1 cellular context compared by ENCODE assay signal in the genomic region with DNA sequence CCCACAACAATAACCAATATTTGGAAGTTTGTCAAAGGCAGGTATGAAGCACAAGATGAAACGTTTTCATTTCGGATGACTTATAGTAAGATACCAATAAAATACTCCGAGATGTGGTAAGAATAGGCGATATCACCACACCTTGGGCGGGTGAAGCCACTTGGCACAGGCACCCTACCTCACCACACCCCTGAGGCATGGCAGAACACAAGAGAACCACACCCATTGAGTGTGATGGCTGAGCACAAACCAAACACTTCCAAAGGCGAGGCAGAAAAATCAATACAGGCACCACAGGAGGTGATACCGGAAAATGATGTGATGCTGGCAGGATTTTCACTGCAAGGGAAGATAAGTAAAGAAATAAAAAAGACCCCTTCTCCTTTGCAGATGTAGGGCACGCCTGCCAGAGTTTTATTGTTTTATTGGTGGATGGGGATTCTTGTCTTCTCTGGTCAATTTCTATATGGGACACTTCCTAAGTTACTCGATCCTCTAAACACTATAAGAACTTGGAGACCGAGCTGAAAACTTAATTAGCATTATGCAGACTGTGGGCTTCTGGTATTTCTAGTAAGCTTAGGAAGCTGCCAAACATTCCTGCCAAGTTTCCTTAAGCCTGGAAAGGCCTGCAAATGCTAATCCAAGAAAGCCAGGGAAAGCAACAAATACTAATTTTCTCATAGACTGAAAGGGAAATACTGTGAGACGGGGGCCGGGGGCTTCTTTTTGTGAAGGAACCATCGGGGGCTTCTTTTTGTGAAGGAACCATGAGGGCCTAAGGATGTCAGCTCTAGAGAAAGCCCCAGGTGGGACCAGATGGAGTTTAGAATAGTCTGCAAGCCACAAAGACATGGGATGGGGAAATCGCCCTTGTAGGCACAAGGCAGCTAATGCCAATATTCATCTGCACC.
TF ChIP-seq lines count a peak whose summit lies in the region.

No MANE protein-coding gene starts in this region.

TF ChIP-seq in HCT116, 20 proteins besides CTCF, POLR2A, EP300 and RAD21 (continued from another document):
- TF ChIP-seq, protein P1, sequence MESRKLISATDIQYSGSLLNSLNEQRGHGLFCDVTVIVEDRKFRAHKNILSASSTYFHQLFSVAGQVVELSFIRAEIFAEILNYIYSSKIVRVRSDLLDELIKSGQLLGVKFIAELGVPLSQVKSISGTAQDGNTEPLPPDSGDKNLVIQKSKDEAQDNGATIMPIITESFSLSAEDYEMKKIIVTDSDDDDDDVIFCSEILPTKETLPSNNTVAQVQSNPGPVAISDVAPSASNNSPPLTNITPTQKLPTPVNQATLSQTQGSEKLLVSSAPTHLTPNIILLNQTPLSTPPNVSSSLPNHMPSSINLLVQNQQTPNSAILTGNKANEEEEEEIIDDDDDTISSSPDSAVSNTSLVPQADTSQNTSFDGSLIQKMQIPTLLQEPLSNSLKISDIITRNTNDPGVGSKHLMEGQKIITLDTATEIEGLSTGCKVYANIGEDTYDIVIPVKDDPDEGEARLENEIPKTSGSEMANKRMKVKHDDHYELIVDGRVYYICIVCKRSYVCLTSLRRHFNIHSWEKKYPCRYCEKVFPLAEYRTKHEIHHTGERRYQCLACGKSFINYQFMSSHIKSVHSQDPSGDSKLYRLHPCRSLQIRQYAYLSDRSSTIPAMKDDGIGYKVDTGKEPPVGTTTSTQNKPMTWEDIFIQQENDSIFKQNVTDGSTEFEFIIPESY (IDR thresholded peaks at IDR 0.05; ENCODE audit: extremely low read depth, insufficient replicate concordance, low read length) = no peak
- TF ChIP-seq, protein P2, sequence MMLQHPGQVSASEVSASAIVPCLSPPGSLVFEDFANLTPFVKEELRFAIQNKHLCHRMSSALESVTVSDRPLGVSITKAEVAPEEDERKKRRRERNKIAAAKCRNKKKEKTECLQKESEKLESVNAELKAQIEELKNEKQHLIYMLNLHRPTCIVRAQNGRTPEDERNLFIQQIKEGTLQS (IDR thresholded peaks at IDR 0.05) = no peak
- no peak for TF ChIP-seq EZH2phosphoT487 (IDR thresholded peaks at IDR 0.05; ENCODE audit: borderline replicate concordance)
- no peak for TF ChIP-seq ZNF274 (IDR thresholded peaks at IDR 0.05; ENCODE audit: low read depth, low read length)
- no peak for TF ChIP-seq JUND (IDR thresholded peaks at IDR 0.05)
- TF ChIP-seq TCF7L2 (IDR thresholded peaks at IDR 0.05; ENCODE audit: borderline replicate concordance, extremely low read depth, insufficient read depth, insufficient read length) = no peak
- TF ChIP-seq, protein P3, sequence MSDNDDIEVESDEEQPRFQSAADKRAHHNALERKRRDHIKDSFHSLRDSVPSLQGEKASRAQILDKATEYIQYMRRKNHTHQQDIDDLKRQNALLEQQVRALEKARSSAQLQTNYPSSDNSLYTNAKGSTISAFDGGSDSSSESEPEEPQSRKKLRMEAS (IDR thresholded peaks at IDR 0.05) = peak; percentile 61
- peak; percentile 59 for TF ChIP-seq SP1 (IDR thresholded peaks at IDR 0.05; ENCODE audit: low read depth)
- TF ChIP-seq, protein P4, sequence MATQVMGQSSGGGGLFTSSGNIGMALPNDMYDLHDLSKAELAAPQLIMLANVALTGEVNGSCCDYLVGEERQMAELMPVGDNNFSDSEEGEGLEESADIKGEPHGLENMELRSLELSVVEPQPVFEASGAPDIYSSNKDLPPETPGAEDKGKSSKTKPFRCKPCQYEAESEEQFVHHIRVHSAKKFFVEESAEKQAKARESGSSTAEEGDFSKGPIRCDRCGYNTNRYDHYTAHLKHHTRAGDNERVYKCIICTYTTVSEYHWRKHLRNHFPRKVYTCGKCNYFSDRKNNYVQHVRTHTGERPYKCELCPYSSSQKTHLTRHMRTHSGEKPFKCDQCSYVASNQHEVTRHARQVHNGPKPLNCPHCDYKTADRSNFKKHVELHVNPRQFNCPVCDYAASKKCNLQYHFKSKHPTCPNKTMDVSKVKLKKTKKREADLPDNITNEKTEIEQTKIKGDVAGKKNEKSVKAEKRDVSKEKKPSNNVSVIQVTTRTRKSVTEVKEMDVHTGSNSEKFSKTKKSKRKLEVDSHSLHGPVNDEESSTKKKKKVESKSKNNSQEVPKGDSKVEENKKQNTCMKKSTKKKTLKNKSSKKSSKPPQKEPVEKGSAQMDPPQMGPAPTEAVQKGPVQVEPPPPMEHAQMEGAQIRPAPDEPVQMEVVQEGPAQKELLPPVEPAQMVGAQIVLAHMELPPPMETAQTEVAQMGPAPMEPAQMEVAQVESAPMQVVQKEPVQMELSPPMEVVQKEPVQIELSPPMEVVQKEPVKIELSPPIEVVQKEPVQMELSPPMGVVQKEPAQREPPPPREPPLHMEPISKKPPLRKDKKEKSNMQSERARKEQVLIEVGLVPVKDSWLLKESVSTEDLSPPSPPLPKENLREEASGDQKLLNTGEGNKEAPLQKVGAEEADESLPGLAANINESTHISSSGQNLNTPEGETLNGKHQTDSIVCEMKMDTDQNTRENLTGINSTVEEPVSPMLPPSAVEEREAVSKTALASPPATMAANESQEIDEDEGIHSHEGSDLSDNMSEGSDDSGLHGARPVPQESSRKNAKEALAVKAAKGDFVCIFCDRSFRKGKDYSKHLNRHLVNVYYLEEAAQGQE (IDR thresholded peaks at IDR 0.05; ENCODE audit: low read depth) = no peak
- peak; percentile 78 for TF ChIP-seq CBX3 (IDR thresholded peaks at IDR 0.05; ENCODE audit: low read depth)
- no peak for TF ChIP-seq ZFX (IDR thresholded peaks at IDR 0.05)
